Comparison of ENCODE assay signal across 33 cellular contexts in the genomic region with DNA sequence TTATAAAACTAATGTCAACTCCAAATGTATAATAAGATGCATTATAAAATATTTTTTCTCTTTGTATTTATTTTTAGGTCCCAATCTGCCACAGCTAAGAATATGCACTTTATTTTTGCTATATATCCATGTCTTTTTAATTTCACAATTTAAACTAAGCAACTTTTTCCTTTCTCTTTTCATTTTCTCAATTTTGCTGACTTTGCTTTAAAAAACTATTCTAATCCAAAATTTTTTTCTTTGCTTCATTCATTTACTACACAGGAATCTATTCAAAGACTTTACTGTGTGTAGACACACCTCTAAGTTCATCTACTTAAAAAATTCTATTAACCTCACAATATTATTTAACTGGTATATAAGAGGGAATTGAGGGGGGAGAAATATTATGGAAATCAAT.
"Had no signal": no experiment of that assay in that cellular context is flagged by ENCODE, and none has a peak within 500 bp of the region (broad histone marks: within the 10 kb centered on the region; RNA-seq: fewer than 3 reads in every experiment).

No MANE protein-coding gene starts in this region.

- H3K4me1 ChIP-seq: adrenal gland, body of pancreas, breast epithelium had no signal

- H3K4me3 ChIP-seq: adrenal gland, body of pancreas, breast epithelium had no signal

- DNase-seq: activated B cell treated with CpG ODN at 0.5 μM for 24 hours; activated CD4-positive, alpha-beta memory T cell treated with anti-CD3 and anti-CD28 coated beads for 36 hours; activated CD4-positive, alpha-beta T cell treated with anti-CD3 and anti-CD28 coated beads for 4 hours; activated CD4-positive, alpha-beta T cell treated with anti-CD3 and anti-CD28 coated beads, Interleukin-2, amount 10 ng/mL, durations not matched to agents 24 days and 14 days; activated CD4-positive, alpha-beta T cell treated with anti-CD3 and anti-CD28 coated beads, Interleukin-2, amount 50 U/mL, for 1 hour; activated CD4-positive, alpha-beta T cell treated with anti-CD3 and anti-CD28 coated beads, Interleukin-2, amount 50 U/mL, for 4 hours; activated CD4-positive, CD25-positive, alpha-beta regulatory T cell treated with anti-CD3 and anti-CD28 coated beads, Interleukin-2, amount 50 U/mL, for 72 hours; activated CD8-positive, alpha-beta memory T cell treated with anti-CD3 and anti-CD28 coated beads, Interleukin-2, amount 50 U/mL, for 4 hours; activated CD8-positive, alpha-beta T cell treated with anti-CD3 and anti-CD28 coated beads for 36 hours; activated effector memory CD4-positive, alpha-beta T cell treated with anti-CD3 and anti-CD28 coated beads, Interleukin-2, amount 50 U/mL, for 16 hours; activated gamma-delta T cell treated with Interleukin-2 at 50 U/mL for 16 hours; activated naive CD4-positive, alpha-beta T cell; activated naive CD4-positive, alpha-beta T cell treated with anti-CD3 and anti-CD28 coated beads for 36 hours; activated naive CD4-positive, alpha-beta T cell treated with anti-CD3 and anti-CD28 coated beads, Interleukin-2, amount 50 U/mL, for 16 hours; activated naive CD8-positive, alpha-beta T cell treated with anti-CD3 and anti-CD28 coated beads for 36 hours; activated T-cell treated with anti-CD3 and anti-CD28 coated beads for 4 hours; activated T-cell treated with anti-CD3 and anti-CD28 coated beads, Interleukin-2, amount 50 U/mL, for 1 hour; activated T-cell treated with anti-CD3 and anti-CD28 coated beads, Interleukin-2, amount 50 U/mL, for 4 hours; activated T-cell treated with anti-CD3 and anti-CD28 coated beads, Interleukin-2, amount 50 U/mL, for 72 hours; adrenal gland; amniotic stem cell; aorta; body of pancreas; brain microvascular endothelial cell; central memory CD4-positive, alpha-beta T cell; T-helper 2 cell; T-helper 9 cell had no signal

- H3K36me3 ChIP-seq: adrenal gland, brain microvascular endothelial cell, breast epithelium had no signal

- H3K9me3 ChIP-seq: adrenal gland, body of pancreas, breast epithelium had no signal

- FAIRE-seq: astrocyte, TTC549 had no signal

- H3K27me3 ChIP-seq: adrenal gland, body of pancreas, brain microvascular endothelial cell, breast epithelium had no signal

- H3K27ac ChIP-seq: adrenal gland, body of pancreas, brain microvascular endothelial cell, breast epithelium, VCaP had no signal

- ATAC-seq: activated CD8-positive, alpha-beta T cell treated with anti-CD3 and anti-CD28 coated beads for 36 hours; activated naive CD4-positive, alpha-beta T cell treated with anti-CD3 and anti-CD28 coated beads, Interleukin-2, amount 50 U/mL, for 72 hours; activated T-cell treated with anti-CD3 and anti-CD28 coated beads, Interleukin-2, amount 50 U/mL, for 4 hours; activated T-cell treated with anti-CD3 and anti-CD28 coated beads, Interleukin-2, amount 50 U/mL, for 72 hours; activated T-helper 17 cell treated with anti-CD3 and anti-CD28 coated beads, Interleukin-2, amount 50 U/mL, for 72 hours; body of pancreas had no signal
